ENCODE assay signal across 20 cellular contexts in the genomic region with DNA sequence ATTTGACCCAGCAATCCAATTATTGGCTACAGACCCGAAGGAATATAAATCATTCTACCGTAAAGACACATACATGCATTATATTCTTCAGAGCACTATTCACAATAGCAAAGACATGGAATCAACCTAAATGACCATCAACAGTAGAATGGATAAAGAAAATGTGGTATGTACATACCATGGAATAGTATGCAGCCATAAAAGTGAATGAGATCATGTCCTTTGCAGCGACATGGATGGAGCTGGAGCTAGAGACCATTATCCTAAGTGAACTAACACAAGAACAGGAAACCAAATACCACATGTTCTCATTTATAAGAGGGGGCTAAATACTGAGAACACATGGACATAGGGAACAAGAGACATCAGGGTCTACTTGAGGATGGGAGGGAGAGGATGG. TPM values are rescaled to one million over a fixed set of nuclear protein-coding genes. Genes with fewer than 3 reads are reported as not detected.
A peak's percentile ranks its signal among the peaks of the same experiment; 100 is the strongest.
DNase-seq lines count a peak whose midpoint lies in the region; ATAC-seq, FAIRE-seq and TF ChIP-seq lines count a peak whose summit lies in the region.
"Had no signal": no experiment of that assay in that cellular context is flagged by ENCODE, and none has a peak within 500 bp of the region (broad histone marks: within the 10 kb centered on the region; RNA-seq: fewer than 3 reads in every experiment).

No MANE protein-coding gene starts in this region.

- peaks cover 6% of the 10 kb centered on the region for H3K36me3 Mint-ChIP-seq in central memory CD8-positive, alpha-beta T cell (ENCODE audit: insufficient read depth)

- H3K4me2 ChIP-seq in A549: no peak overlapping the region
- H3K4me2 ChIP-seq: BLaER1 treated with 17β-estradiol and CSF1 and Interleukin-3, amounts not matched to agents 10 nM and 100 nM had no signal

- DNase-seq in A549 (ENCODE audit: low read depth in 1 of 2, low spot score in 1 of 2) (no peak), GM19239 (ENCODE audit: insufficient read length, low spot score) (no peak)
- DNase-seq in central memory CD8-positive, alpha-beta T cell (ENCODE audit: low spot score in 2 of 2): no peak
- DNase-seq: 8988T; AML-193; Caco-2; Calu3; CD4-positive, alpha-beta T cell; CD8-positive, alpha-beta T cell; DMS79 treated with DMSO at 0.1 percent for 48 hours; GF-D8 had no signal

- WGBS in A549 (ENCODE audit: missing lambda C conversion rate): 90% methylated on average over 3 of the region's 3 CpGs

- H3K9me3 ChIP-seq in A549 (peaks cover 2% of the 10 kb centered on the region), HEK293 (ENCODE audit: control insufficient read depth, insufficient read depth, low read depth, low read length) (no peaks in the 10 kb centered on the region)
- H3K9me3 ChIP-seq: Caco-2 had no signal

- H3K4me3 Mint-ChIP-seq in central memory CD8-positive, alpha-beta T cell: no peak overlapping the region
- H3K4me3 Mint-ChIP-seq: B cell; CD4-positive, alpha-beta T cell; CD8-positive, alpha-beta T cell had no signal

- peaks cover 10% of the 10 kb centered on the region; the same call in 2 of the 3 replicates for H3K4me1 ChIP-seq in A549
- H3K4me1 ChIP-seq in HEK293 (ENCODE audit: control insufficient read depth, insufficient read depth, low read length): no peaks in the 10 kb centered on the region
- H3K4me1 ChIP-seq: Caco-2 had no signal

- no peak for TF ChIP-seq POLR2A in A549 (IDR thresholded peaks at IDR 0.05; ENCODE audit: low read length)

- no peaks in the 10 kb centered on the region for H3K36me3 ChIP-seq in HEK293 (ENCODE audit: control insufficient read depth in 2 of 2, insufficient read depth in 1 of 2, low read length in 2 of 2)

- TF ChIP-seq CTCF in A549 (IDR thresholded peaks at IDR 0.05): no peak
- no peak for TF ChIP-seq CTCF in HEK293 (tag by site-specific recombination; IDR thresholded peaks at IDR 0.05)

- no peak overlapping the region for H3K27ac ChIP-seq in A549
- H3K27ac ChIP-seq in HEK293 (ENCODE audit: extremely low read depth, low read depth, low read length): no peak overlapping the region
- H3K27ac ChIP-seq: BLaER1 treated with 17β-estradiol and CSF1 and Interleukin-3, amounts not matched to agents 10 nM and 100 nM; C4-2B had no signal

- H3K4me3 ChIP-seq in A549 (no peak overlapping the region), HEK293 (ENCODE audit: low read depth, low read length) (no peak overlapping the region)
- H3K4me3 ChIP-seq: BLaER1 treated with 17β-estradiol and CSF1 and Interleukin-3, amounts not matched to agents 10 nM and 100 nM had no signal

- no peak for TF ChIP-seq EP300 in A549 (IDR thresholded peaks at IDR 0.05)

- CTCF ChIA-PET in A549 (lab: Yijun Ruan, JAX) (no interaction called here), HEK293 (lab: Yijun Ruan, JAX) (no interaction called here)

- no peaks in the 10 kb centered on the region for H3K27me3 Mint-ChIP-seq in central memory CD8-positive, alpha-beta T cell
- H3K27me3 Mint-ChIP-seq: B cell; CD4-positive, alpha-beta T cell had no signal

- ATAC-seq in A549 (no peak), HG02678 (IDR thresholded peaks at IDR 0.05; ENCODE audit: unreplicated experiment) (no peak)
- no peak for ATAC-seq in central memory CD8-positive, alpha-beta T cell (replicated peaks; ENCODE audit: extremely low read depth, poor library complexity, severe bottlenecking)
- ATAC-seq: CD8-positive, alpha-beta T cell had no signal

- H3K9me3 Mint-ChIP-seq in central memory CD8-positive, alpha-beta T cell: no peaks in the 10 kb centered on the region

- H3K27ac Mint-ChIP-seq in central memory CD8-positive, alpha-beta T cell (ENCODE audit: low read depth): peak overlapping the region; percentile 79
- H3K27ac Mint-ChIP-seq: B cell; CD4-positive, alpha-beta T cell; CD8-positive, alpha-beta T cell had no signal

- POLR2A ChIA-PET in A549 (lab: Yijun Ruan, JAX): no interaction called here
- POLR2A ChIA-PET in HEK293 (lab: Yijun Ruan, JAX): no interaction called here

- H3K4me1 Mint-ChIP-seq in central memory CD8-positive, alpha-beta T cell: peaks cover 52% of the 10 kb centered on the region

- no peak for TF ChIP-seq RAD21 in A549 (conservative IDR thresholded peaks at IDR 0.05 in 1 of 2, IDR thresholded peaks at IDR 0.05 in 1 of 2)

- FAIRE-seq in A549 (lab: Jason Lieb, UNC) (peak; percentile 18), GM19239 (lab: Jason Lieb, UNC) (no peak)
- FAIRE-seq: A204.1, D721Med, G401.6, GM12891 had no signal

TF ChIP-seq in A549, 52 proteins besides CTCF, POLR2A, EP300 and RAD21 (continues in another document):
- no peak for TF ChIP-seq MAX (IDR thresholded peaks at IDR 0.05)
- no peak for TF ChIP-seq ZC3H11A (IDR thresholded peaks at IDR 0.05)
- TF ChIP-seq HOXA7 (CRISPR knock-in tag; IDR thresholded peaks at IDR 0.05): no peak
- TF ChIP-seq REST (IDR thresholded peaks at IDR 0.05): no peak
- no peak for TF ChIP-seq EHF (CRISPR knock-in tag; IDR thresholded peaks at IDR 0.05)
- no peak for TF ChIP-seq NPAS2 (CRISPR knock-in tag; IDR thresholded peaks at IDR 0.05; ENCODE audit: borderline replicate concordance)
- TF ChIP-seq SREBF2 (IDR thresholded peaks at IDR 0.05): no peak
- TF ChIP-seq TP53 (CRISPR knock-in tag; IDR thresholded peaks at IDR 0.05): no peak
- TF ChIP-seq FOXS1 (CRISPR knock-in tag; IDR thresholded peaks at IDR 0.05): no peak

TF ChIP-seq in HEK293, 187 proteins besides CTCF, POLR2A, EP300 and RAD21:
- TF ChIP-seq, protein P1, sequence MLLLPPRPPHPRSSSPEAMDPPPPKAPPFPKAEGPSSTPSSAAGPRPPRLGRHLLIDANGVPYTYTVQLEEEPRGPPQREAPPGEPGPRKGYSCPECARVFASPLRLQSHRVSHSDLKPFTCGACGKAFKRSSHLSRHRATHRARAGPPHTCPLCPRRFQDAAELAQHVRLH (tag by site-specific recombination; IDR thresholded peaks at IDR 0.05): peak; percentile 78; the same call in 1 of the 2 replicates
- TF ChIP-seq ZNF146 (tag by site-specific recombination; IDR thresholded peaks at IDR 0.05) (peak; percentile 86), ZBTB20 (tag by site-specific recombination; IDR thresholded peaks at IDR 0.05) (no peak), SETDB1 (IDR thresholded peaks at IDR 0.05; ENCODE audit: insufficient read length, low read length) (peak; percentile 17)
- TF ChIP-seq, protein P2, sequence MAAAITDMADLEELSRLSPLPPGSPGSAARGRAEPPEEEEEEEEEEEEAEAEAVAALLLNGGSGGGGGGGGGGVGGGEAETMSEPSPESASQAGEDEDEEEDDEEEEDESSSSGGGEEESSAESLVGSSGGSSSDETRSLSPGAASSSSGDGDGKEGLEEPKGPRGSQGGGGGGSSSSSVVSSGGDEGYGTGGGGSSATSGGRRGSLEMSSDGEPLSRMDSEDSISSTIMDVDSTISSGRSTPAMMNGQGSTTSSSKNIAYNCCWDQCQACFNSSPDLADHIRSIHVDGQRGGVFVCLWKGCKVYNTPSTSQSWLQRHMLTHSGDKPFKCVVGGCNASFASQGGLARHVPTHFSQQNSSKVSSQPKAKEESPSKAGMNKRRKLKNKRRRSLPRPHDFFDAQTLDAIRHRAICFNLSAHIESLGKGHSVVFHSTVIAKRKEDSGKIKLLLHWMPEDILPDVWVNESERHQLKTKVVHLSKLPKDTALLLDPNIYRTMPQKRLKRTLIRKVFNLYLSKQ (tag by site-specific recombination; IDR thresholded peaks at IDR 0.05; ENCODE audit: borderline replicate concordance): no peak

RNA-seq across cellular contexts. Expression of gene LMBR1, which starts 44.0 kb away (rescaled TPM):
- polyA plus RNA-seq in A549 (2011; rRNA removed) (33.2 and 39.3 TPM in 2 replicates), A549 (2017; fragmentation: RNase III; extraction: RNeasy Plus Mini Kit Qiagen cat#74134 plus additional on column Dnase treatment) (40.3 to 42.9 TPM (median 42.3 TPM) in 3 replicates)
- polyA plus RNA-seq in A549 (2012; cell fraction: cytosol; rRNA removed): 22.4 TPM in 2 replicates
- polyA plus RNA-seq in A549 (2012; cell fraction: nucleus; rRNA removed): 17.6 and 24.0 TPM in 2 replicates
- 50.3 and 61.3 TPM in 2 replicates for polyA minus RNA-seq in A549 (2011; rRNA and poly(A)+ RNA removed)
